In the genomic region with DNA sequence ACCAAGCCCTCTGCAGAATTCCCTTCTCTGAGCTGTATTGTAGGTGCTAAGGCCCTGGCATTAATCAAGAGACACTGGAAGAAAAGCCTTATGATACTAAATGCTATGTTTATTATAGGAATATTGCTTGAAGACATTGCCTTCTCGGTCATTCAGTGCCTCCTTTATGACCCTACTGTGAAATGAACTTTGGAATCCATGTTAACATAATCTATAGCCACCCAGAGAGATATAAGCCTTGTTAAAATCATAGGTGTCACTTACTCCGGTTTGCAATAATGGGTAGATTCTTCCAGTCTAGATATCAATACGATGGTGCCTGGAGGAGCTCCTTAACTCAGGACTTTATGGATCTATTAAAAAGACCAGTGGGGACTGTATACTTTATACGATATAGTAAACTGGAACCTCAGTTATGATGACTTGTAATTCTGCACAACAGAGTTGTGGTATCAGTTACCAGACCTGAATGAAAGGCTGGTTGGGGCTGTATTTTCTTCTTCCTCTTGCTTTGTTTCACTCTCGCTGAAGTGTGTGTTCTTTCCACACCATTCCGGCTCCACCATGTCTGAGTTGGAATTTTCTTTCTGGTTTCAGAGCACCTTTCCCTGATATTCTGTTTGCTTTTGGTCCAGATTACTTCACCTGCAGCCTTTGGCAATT, we compare ENCODE assay signal across 26 cellular contexts.
DNase-seq lines count a peak whose midpoint lies in the region; ATAC-seq, FAIRE-seq and TF ChIP-seq lines count a peak whose summit lies in the region.
"Had no signal": no experiment of that assay in that cellular context is flagged by ENCODE, and none has a peak within 500 bp of the region (broad histone marks: within the 10 kb centered on the region; RNA-seq: fewer than 3 reads in every experiment).

No MANE protein-coding gene starts in this region.

- intact Hi-C loops in colonic mucosa (cut with DNase I) = no loop called here

- peak overlapping the region; percentile 56 for H2AFZ ChIP-seq in GM23338
- H2AFZ ChIP-seq in neuronal stem cell (ENCODE audit: low read length) = no peak overlapping the region
- H2AFZ ChIP-seq in trophoblast cell (ENCODE audit: insufficient read depth, low read length, poor library complexity) = no peak overlapping the region

- H3F3A ChIP-seq in GM23338 (replicated peaks; ENCODE audit: low read depth) = no peaks in the 10 kb centered on the region

- H3K18ac ChIP-seq in neuronal stem cell (ENCODE audit: low read length) (no peak overlapping the region), trophoblast cell (ENCODE audit: low read length) (no peak overlapping the region)

- CTCF ChIA-PET in WTC11 (lab: Charles Lee) = no interaction called here

- H4K12ac ChIP-seq in trophoblast cell (ENCODE audit: low read depth, low read length) = no peak overlapping the region

- no peak overlapping the region for H3K4ac ChIP-seq in neuronal stem cell (ENCODE audit: low read length)
- H3K4ac ChIP-seq in trophoblast cell (ENCODE audit: low read depth, low read length) = no peak overlapping the region

- no peak for DNase-seq in GM23338 (ENCODE audit: low spot score)
- DNase-seq in HTR-8/SVneo (ENCODE audit: insufficient read length, low spot score) = no peak
- DNase-seq in colonic mucosa = peak; percentile 27
- DNase-seq in neuronal stem cell (ENCODE audit: low spot score) = no peak
- no peak for DNase-seq in trophoblast cell
- DNase-seq in WTC11 (ENCODE audit: low spot score) = no peak
- DNase-seq: CD4-positive, alpha-beta memory T cell; COR-L47; DMS53; GOT3; HCEC 1CT; KBM-7; MG63; NCI-H1092 treated with DMSO at 0.1 percent for 48 hours; NCI-H1436; NCI-H187; NCI-H2081 treated with DMSO at 0.1 percent for 48 hours; NCI-H2227 treated with DMSO at 0.1 percent for 48 hours; NCI-H526 treated with DMSO at 0.1 percent for 48 hours; Peyer's patch; SHP77 treated with DMSO at 0.1 percent for 48 hours; SW 1271; T-helper 17 cell had no signal

- H2BK120ac ChIP-seq in neuronal stem cell (ENCODE audit: low read depth, low read length) = no peak overlapping the region
- H2BK120ac ChIP-seq in trophoblast cell (ENCODE audit: insufficient read depth, low read length, poor library complexity) = no peak overlapping the region

- POLR2A ChIA-PET in WTC11 (lab: Charles Lee) = no interaction called here

- H3K36me3 ChIP-seq in GM23338 (ENCODE audit: insufficient read depth) (no peaks in the 10 kb centered on the region), colonic mucosa (no peaks in the 10 kb centered on the region), neuronal stem cell (replicated peaks in 1 of 2; ENCODE audit: control insufficient read depth in 2 of 2, insufficient read depth in 2 of 2, low read length in 2 of 2) (no peaks in the 10 kb centered on the region), trophoblast cell (ENCODE audit: control insufficient read depth in 1 of 2, insufficient read depth in 2 of 2, low read length in 2 of 2) (no peaks in the 10 kb centered on the region)
- H3K36me3 ChIP-seq: MG63, Peyer's patch had no signal

- H3K9me3 ChIP-seq in colonic mucosa (no peaks in the 10 kb centered on the region), neuronal stem cell (replicated peaks in 1 of 2; ENCODE audit: control insufficient read depth in 2 of 2, insufficient read depth in 1 of 2, low read depth in 1 of 2, low read length in 2 of 2) (no peaks in the 10 kb centered on the region), trophoblast cell (ENCODE audit: insufficient read depth, low read depth, low read length) (no peaks in the 10 kb centered on the region)
- H3K9me3 ChIP-seq: A549, MG63, Peyer's patch had no signal

- H3K4me1 Mint-ChIP-seq in GM23338 = peaks cover 15% of the 10 kb centered on the region
- H3K4me1 Mint-ChIP-seq in WTC11 = peaks cover 20% of the 10 kb centered on the region
- H3K4me1 Mint-ChIP-seq: CD4-positive, alpha-beta memory T cell; T-helper 17 cell had no signal

- no peaks in the 10 kb centered on the region for H4K20me1 ChIP-seq in GM23338 (replicated peaks; ENCODE audit: insufficient read depth)

- no peak overlapping the region for H4K91ac ChIP-seq in neuronal stem cell (ENCODE audit: low read depth, low read length, poor library complexity)
- no peak overlapping the region for H4K91ac ChIP-seq in trophoblast cell (ENCODE audit: low read depth, low read length)

- H3K27ac ChIP-seq in GM23338 (ENCODE audit: low read depth) (no peak overlapping the region), colonic mucosa (peak overlapping the region; percentile 50), neuronal stem cell (replicated peaks; ENCODE audit: low read length) (no peak overlapping the region), trophoblast cell (ENCODE audit: low read depth, low read length) (no peak overlapping the region)
- H3K27ac ChIP-seq: A549 had no signal

- H3K27me3 Mint-ChIP-seq in GM23338 (ENCODE audit: insufficient read depth, low read depth, poor library complexity) (peaks cover 7% of the 10 kb centered on the region), WTC11 (ENCODE audit: low read depth) (no peaks in the 10 kb centered on the region)

- ATAC-seq in GM23338 (no peak), HG03025 (IDR thresholded peaks at IDR 0.05; ENCODE audit: low FRiP score, unreplicated experiment) (no peak), WTC11 (no peak)
- ATAC-seq: A549, T-helper 17 cell had no signal

- no peak overlapping the region for H3K4me3 Mint-ChIP-seq in GM23338
- no peak overlapping the region for H3K4me3 Mint-ChIP-seq in WTC11
- H3K4me3 Mint-ChIP-seq: CD4-positive, alpha-beta memory T cell; T-helper 17 cell had no signal

- WGBS in neuronal stem cell (ENCODE audit: extremely low coverage in 2 of 2, insufficient read length in 2 of 2, insufficient replicate concordance in 1 of 2), 2 donors = no CpG with 5 or more reads among the region's 6 CpGs
- no CpG with 5 or more reads among the region's 6 CpGs for WGBS in trophoblast cell (ENCODE audit: extremely low coverage, insufficient coverage, insufficient read length)

- H3K14ac ChIP-seq in neuronal stem cell (ENCODE audit: low read length) (no peak overlapping the region), trophoblast cell (ENCODE audit: low read length) (no peak overlapping the region)

- H3K27ac Mint-ChIP-seq in GM23338 = no peak overlapping the region
- no peak overlapping the region for H3K27ac Mint-ChIP-seq in WTC11
- H3K27ac Mint-ChIP-seq: T-helper 17 cell had no signal

- no peaks in the 10 kb centered on the region for H3K9me2 ChIP-seq in GM23338 (ENCODE audit: insufficient read depth)

- no peaks in the 10 kb centered on the region for H3K36me3 Mint-ChIP-seq in GM23338 (ENCODE audit: low read depth)
- H3K36me3 Mint-ChIP-seq in WTC11 = no peaks in the 10 kb centered on the region
- H3K36me3 Mint-ChIP-seq: CD4-positive, alpha-beta memory T cell had no signal

- H2AK5ac ChIP-seq in neuronal stem cell (ENCODE audit: low read depth, low read length) (no peak overlapping the region), trophoblast cell (ENCODE audit: low read length) (no peak overlapping the region)

- H3K4me1 ChIP-seq in GM23338 (ENCODE audit: insufficient read depth) (peaks cover 9% of the 10 kb centered on the region; the same call in 1 of the 2 replicates), colonic mucosa (no peaks in the 10 kb centered on the region), neuronal stem cell (ENCODE audit: control insufficient read depth in 2 of 2, insufficient read depth in 1 of 2, low read depth in 1 of 2, low read length in 2 of 2) (peaks cover 6 to 7% of the 10 kb centered on the region in 2 donors), trophoblast cell (ENCODE audit: control insufficient read depth in 1 of 2, insufficient read depth in 2 of 2, low read length in 2 of 2) (no peaks in the 10 kb centered on the region)
- H3K4me1 ChIP-seq: A549 had no signal

- TF ChIP-seq CTCF in GM23338 (conservative IDR thresholded peaks at IDR 0.05; ENCODE audit: low read depth in 2 of 2) (no peak), colonic mucosa (IDR thresholded peaks at IDR 0.05) (no peak), WTC11 (IDR thresholded peaks at IDR 0.05) (no peak)

- H3K79me2 ChIP-seq in GM23338 (replicated peaks; ENCODE audit: insufficient read depth) (no peaks in the 10 kb centered on the region), trophoblast cell (ENCODE audit: control insufficient read depth, insufficient read depth, low read length, poor library complexity) (no peaks in the 10 kb centered on the region)

- no peak overlapping the region for H3K4me3 ChIP-seq in GM23338
- no peak overlapping the region for H3K4me3 ChIP-seq in colonic mucosa
- H3K4me3 ChIP-seq in neuronal stem cell (ENCODE audit: low read length in 2 of 2) = no peak overlapping the region
- no peak overlapping the region for H3K4me3 ChIP-seq in trophoblast cell (ENCODE audit: low read depth, low read length)
- H3K4me3 ChIP-seq: A549, MG63, Peyer's patch had no signal

- H3K23ac ChIP-seq in neuronal stem cell (ENCODE audit: low read depth, low read length, poor library complexity) (no peak overlapping the region), trophoblast cell (ENCODE audit: low read length) (no peak overlapping the region)

- no peak overlapping the region for H4K8ac ChIP-seq in neuronal stem cell (ENCODE audit: low read depth, low read length)
- no peak overlapping the region for H4K8ac ChIP-seq in trophoblast cell (ENCODE audit: low read depth, low read length)

- H3K9ac ChIP-seq in colonic mucosa (ENCODE audit: low read depth in 2 of 2, low read length in 2 of 2) = no peak overlapping the region
- no peak overlapping the region for H3K9ac ChIP-seq in neuronal stem cell (ENCODE audit: low read depth, low read length, poor library complexity)
- no peak overlapping the region for H3K9ac ChIP-seq in trophoblast cell (ENCODE audit: low read length)

- H3K4me2 ChIP-seq in GM23338 (no peak overlapping the region), neuronal stem cell (ENCODE audit: insufficient read depth, low read length, poor library complexity, severe bottlenecking) (no peak overlapping the region), trophoblast cell (ENCODE audit: low read length) (no peak overlapping the region)
- H3K4me2 ChIP-seq: A549 had no signal

- H3K79me1 ChIP-seq in neuronal stem cell (ENCODE audit: low read depth, low read length) (no peaks in the 10 kb centered on the region), trophoblast cell (ENCODE audit: low read length) (no peaks in the 10 kb centered on the region)

- H3K27me3 ChIP-seq in GM23338 (ENCODE audit: insufficient read depth) (no peaks in the 10 kb centered on the region), colonic mucosa (no peaks in the 10 kb centered on the region), neuronal stem cell (ENCODE audit: control insufficient read depth in 3 of 3, insufficient read depth in 3 of 3, low read depth in 1 of 3, low read length in 3 of 3) (no peaks in the 10 kb centered on the region), trophoblast cell (ENCODE audit: insufficient read depth, low read length) (no peaks in the 10 kb centered on the region)
- H3K27me3 ChIP-seq: MG63, Peyer's patch had no signal

- H2BK12ac ChIP-seq in neuronal stem cell (ENCODE audit: low read length) = no peak overlapping the region
- no peak overlapping the region for H2BK12ac ChIP-seq in trophoblast cell (ENCODE audit: low read length)

- H2BK5ac ChIP-seq in neuronal stem cell (ENCODE audit: low read length) = peak overlapping the region; percentile 7
- H2BK5ac ChIP-seq in trophoblast cell (ENCODE audit: low read depth, low read length, poor library complexity) = no peak overlapping the region

- no peak overlapping the region for H2BK15ac ChIP-seq in neuronal stem cell (ENCODE audit: low read length)

- H3K9me3 Mint-ChIP-seq in GM23338 (no peaks in the 10 kb centered on the region), WTC11 (no peaks in the 10 kb centered on the region)

- FAIRE-seq in HTR-8/SVneo (lab: Jason Lieb, UNC) = peak; percentile 13
- FAIRE-seq: A549, G401.6 had no signal
